ENCODE assay signal across 8 cellular contexts in the genomic region with DNA sequence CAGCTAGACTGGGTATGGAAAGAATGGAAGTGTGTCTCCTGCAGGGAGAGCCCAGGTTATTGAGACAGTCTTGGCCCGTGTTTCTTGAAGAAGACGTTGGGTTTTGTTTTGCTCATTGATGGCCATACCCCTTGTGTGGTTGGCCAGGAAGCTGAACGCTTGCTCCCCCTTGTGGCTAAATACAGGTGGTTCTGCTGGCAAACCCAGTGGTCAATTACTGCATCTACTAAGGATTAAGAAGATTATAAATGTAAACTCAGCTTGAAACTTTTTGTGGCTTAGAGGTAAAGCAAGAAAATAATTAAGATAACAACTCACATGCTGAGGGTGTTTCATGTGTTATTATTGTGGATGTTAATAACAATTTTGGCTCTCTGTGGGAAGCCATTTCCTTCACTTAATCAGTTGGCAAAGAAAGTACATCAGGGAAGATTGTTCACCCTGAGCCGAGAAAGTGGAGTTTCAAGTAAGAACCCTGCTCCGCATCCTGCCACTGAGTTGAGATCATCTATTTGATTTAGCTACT.
DNase-seq lines count a peak whose midpoint lies in the region; ATAC-seq and TF ChIP-seq lines count a peak whose summit lies in the region.

No MANE protein-coding gene starts in this region.

- H3K36me3 Mint-ChIP-seq in memory B cell = no peaks in the 10 kb centered on the region

- TF ChIP-seq CTCF in 22Rv1 (IDR thresholded peaks at IDR 0.05) (peak; percentile 96), GM12875 (IDR thresholded peaks at IDR 0.05; ENCODE audit: borderline replicate concordance, insufficient read depth, low read depth, low read length) (peak; percentile 84)

- no peaks in the 10 kb centered on the region for H3K9me3 Mint-ChIP-seq in memory B cell

- H3K27me3 Mint-ChIP-seq in memory B cell = no peaks in the 10 kb centered on the region

- peak overlapping the region; percentile 39 for H3K27ac Mint-ChIP-seq in memory B cell

- peak; percentile 73 for DNase-seq in NCI-H2227 (lab: John Stamatoyannopoulos, UW; ENCODE audit: unreplicated experiment)
- peak; percentile 38 for DNase-seq in activated CD4-positive, CD25-positive, alpha-beta regulatory T cell treated with anti-CD3 and anti-CD28 coated beads, Interleukin-2, amount 50 U/mL, for 72 hours
- DNase-seq in ecto neural progenitor cell (ENCODE audit: low spot score) = peak; percentile 65
- DNase-seq in memory B cell (ENCODE audit: low spot score in 2 of 2) = peak; percentile 51 to 65
- peak; percentile 2 to 7 for DNase-seq in stimulated activated CD8-positive, alpha-beta memory T cell treated with anti-CD3 and anti-CD28 coated beads, Interleukin-7, amount 100 ng/mL, for 4 hours (ENCODE audit: low read depth in 2 of 2)

- no peak overlapping the region for H3K4me3 ChIP-seq in GM12875 (ENCODE audit: low read depth, low read length)

- H3K27ac ChIP-seq in 22Rv1 = no peak overlapping the region

- ATAC-seq in HG02981 (IDR thresholded peaks at IDR 0.05; ENCODE audit: unreplicated experiment) = peak; percentile 62
- peak; percentile 80 for ATAC-seq in memory B cell (ENCODE audit: low read depth)

- H3K4me1 Mint-ChIP-seq in memory B cell = peaks cover 12% of the 10 kb centered on the region

- peak overlapping the region; percentile 38 for H3K4me3 Mint-ChIP-seq in memory B cell

Comparison
In these comparisons a context has a peak if more than half of its experiments do, and no peak if none do; other contexts are left out.
1. DNase-seq: peak in every context shown above with its lines; median percentile 73 in NCI-H2227; 65 in ecto neural progenitor cell; 58 in memory B cell; 38 in activated CD4-positive, CD25-positive, alpha-beta regulatory T cell treated with anti-CD3 and anti-CD28 coated beads, Interleukin-2, amount 50 U/mL, for 72 hours; 4 in stimulated activated CD8-positive, alpha-beta memory T cell treated with anti-CD3 and anti-CD28 coated beads, Interleukin-7, amount 100 ng/mL, for 4 hours.